ENCODE assay signal across 8 cellular contexts in genomic region chr15:84955089-84955848, GRCh38. TPM values are rescaled to one million over a fixed set of nuclear protein-coding genes. Genes with fewer than 3 reads are reported as not detected.
DNase-seq lines count a peak whose midpoint lies in the region; ATAC-seq and TF ChIP-seq lines count a peak whose summit lies in the region.

No MANE protein-coding gene starts in this region.

- H3K27ac ChIP-seq in angular gyrus (ENCODE audit: low read depth, low read length) (peak overlapping the region; percentile 62), right atrium auricular region (no peak overlapping the region)

- DNase-seq in DMS53 (lab: John Stamatoyannopoulos, UW) (peak; percentile 80), HT1080 (ENCODE audit: low read depth) (peak; percentile 67), SHP77 treated with DMSO at 0.1 percent for 48 hours (lab: John Stamatoyannopoulos, UW) (peak; percentile 49), right atrium auricular region (ENCODE audit: low spot score) (peak; percentile 85), renal cortical epithelial cell (ENCODE audit: low read depth) (peak; percentile 57), NCI-H187 (lab: John Stamatoyannopoulos, UW) (no peak)

- no peaks in the 10 kb centered on the region for H3K9me3 ChIP-seq in right atrium auricular region

- peak; percentile 58 to 94 for TF ChIP-seq CTCF in right atrium auricular region (IDR thresholded peaks at IDR 0.05)

- H3K36me3 ChIP-seq in right atrium auricular region, result no peaks in the 10 kb centered on the region

- peaks cover 0 to 5% of the 10 kb centered on the region in 2 donors for H3K4me1 ChIP-seq in right atrium auricular region

- no peaks in the 10 kb centered on the region for H3K27me3 ChIP-seq in right atrium auricular region

- no peak for ATAC-seq in HG03378 (IDR thresholded peaks at IDR 0.05; ENCODE audit: unreplicated experiment)

- peak overlapping the region in 1 of 2 donors; percentile 38 for H3K4me3 ChIP-seq in right atrium auricular region

RNA-seq across cellular contexts. Expression of gene PDE8A, which starts 26.4 kb away (rescaled TPM):
- total RNA-seq in HT1080 (2014; rRNA removed; shearing (Covaris generic)), result 25.1 and 26.8 TPM in 2 replicates
- 27.3 and 41.7 TPM in 2 replicates for polyA plus RNA-seq in HT1080 (2015; cell fraction: cytosol; rRNA removed)
- polyA plus RNA-seq in HT1080 (2015; cell fraction: nucleus; rRNA removed), result 84.8 and 91.8 TPM in 2 replicates
- 10 to 100 TPM; 19.2 to 23.2 TPM for total RNA-seq in right atrium auricular region
- total RNA-seq in renal cortical epithelial cell, result 23.8 and 36.7 TPM in 2 replicates

Comparison
In these comparisons a context has a peak if more than half of its experiments do, and no peak if none do; other contexts are left out.
1. DNase-seq: peak in DMS53 (single experiment), HT1080 (single experiment), SHP77 treated with DMSO at 0.1 percent for 48 hours (single experiment), right atrium auricular region (single experiment) and renal cortical epithelial cell (single experiment); none in NCI-H187 (0 of 2).